ENCODE assay signal across 9 cellular contexts in genomic region chr4:41361831-41362646, GRCh38.
DNase-seq lines count a peak whose midpoint lies in the region; ATAC-seq, FAIRE-seq and TF ChIP-seq lines count a peak whose summit lies in the region.
"Had no signal": no experiment of that assay in that cellular context is flagged by ENCODE, and none has a peak within 500 bp of the region (broad histone marks: within the 10 kb centered on the region; RNA-seq: fewer than 3 reads in every experiment).

No MANE protein-coding gene starts in this region.

- DNase-seq in C1 segment of cervical spinal cord (lab: John Stamatoyannopoulos, UW) (peak in 8 of 14 donors; percentile 58 to 83 (median 80)), NCI-H2029 (lab: John Stamatoyannopoulos, UW) (peak; percentile 36), fibroblast of the aortic adventitia (ENCODE audit: low read depth) (no peak), pancreas (peak in 1 of 6 donors; percentile 13), HCEC 1CT (no peak), Karpas-422 (no peak), NCI-H128 (lab: John Stamatoyannopoulos, UW; ENCODE audit: unreplicated experiment) (no peak)
- DNase-seq: amniotic stem cell had no signal

- TF ChIP-seq CTCF in fibroblast of the aortic adventitia (IDR thresholded peaks at IDR 0.05; ENCODE audit: insufficient read depth, low read length): no peak
- no peak for TF ChIP-seq CTCF in pancreas (IDR thresholded peaks at IDR 0.05)

- H3K27ac ChIP-seq in pancreas (peak overlapping the region in 2 of 4 donors; percentile 76 to 82), Karpas-422 (ENCODE audit: low read length) (no peak overlapping the region)

- no peaks in the 10 kb centered on the region for H3K9me2 ChIP-seq in Karpas-422 (replicated peaks; ENCODE audit: insufficient read depth, low read length)

- H2AFZ ChIP-seq in Karpas-422 (ENCODE audit: low read length): no peak overlapping the region

- ATAC-seq in pancreas (peak in 2 of 4 donors; percentile 3 to 31), GM21786 (IDR thresholded peaks at IDR 0.05; ENCODE audit: unreplicated experiment) (no peak)

- H3K9me3 ChIP-seq in pancreas (no peaks in the 10 kb centered on the region), Karpas-422 (ENCODE audit: low read length) (no peaks in the 10 kb centered on the region)

- H3K36me3 ChIP-seq in pancreas (no peaks in the 10 kb centered on the region), Karpas-422 (ENCODE audit: insufficient read depth, low read length) (no peaks in the 10 kb centered on the region)

- H3K27me3 ChIP-seq in pancreas (no peaks in the 10 kb centered on the region), Karpas-422 (ENCODE audit: low read length) (no peaks in the 10 kb centered on the region)

- H3K4me3 ChIP-seq in fibroblast of the aortic adventitia (ENCODE audit: low read depth, low read length) (peak overlapping the region; percentile 68), pancreas (peak overlapping the region; percentile 2 to 81 (median 65)), Karpas-422 (ENCODE audit: low read length) (no peak overlapping the region)

- H3K79me2 ChIP-seq in Karpas-422 (ENCODE audit: low read length): no peaks in the 10 kb centered on the region

- intact Hi-C loops in pancreas (cut with DNase I): no loop called here

- peaks cover 0 to 11% (median 0%) of the 10 kb centered on the region in 3 donors for H3K4me1 ChIP-seq in pancreas
- no peaks in the 10 kb centered on the region for H3K4me1 ChIP-seq in Karpas-422 (ENCODE audit: low read length)

- no peak for FAIRE-seq in pancreas (lab: Jason Lieb, UNC)

- H4K20me1 ChIP-seq in Karpas-422 (ENCODE audit: insufficient read depth, low read depth, low read length): no peaks in the 10 kb centered on the region

- H3K4me2 ChIP-seq in Karpas-422 (ENCODE audit: low read depth, low read length, poor library complexity, severe bottlenecking): no peak overlapping the region

- H3K9ac ChIP-seq in Karpas-422 (ENCODE audit: low read length): no peak overlapping the region

- WGBS in pancreas, 2 donors: 32 to 35% methylated on average over 9 of the region's 9 CpGs

Comparison
In these comparisons a context has a peak if more than half of its experiments do, and no peak if none do; other contexts are left out.
1. DNase-seq: peak in C1 segment of cervical spinal cord (8 of 14) and NCI-H2029 (single experiment); none in fibroblast of the aortic adventitia (single experiment), HCEC 1CT (single experiment), Karpas-422 (single experiment) and NCI-H128 (single experiment).